19 cellular contexts compared by ENCODE assay signal in genomic region chr1:112517231-112517630, GRCh38. TPM values are rescaled to one million over a fixed set of nuclear protein-coding genes. Genes with fewer than 3 reads are reported as not detected.
DNase-seq lines count a peak whose midpoint lies in the region; ATAC-seq, FAIRE-seq and TF ChIP-seq lines count a peak whose summit lies in the region.
"Had no signal": no experiment of that assay in that cellular context is flagged by ENCODE, and none has a peak within 500 bp of the region (broad histone marks: within the 10 kb centered on the region; RNA-seq: fewer than 3 reads in every experiment).

No MANE protein-coding gene starts in this region.

- H3K36me3 Mint-ChIP-seq in natural killer cell treated with Interleukin-12 subunit alpha and Interleukin-12 subunit beta and Interleukin-15 and Interleukin-18, amount 100 ng/mL, for 72 hours, result no peaks in the 10 kb centered on the region

- H3K27ac Mint-ChIP-seq in natural killer cell treated with Interleukin-12 subunit alpha and Interleukin-12 subunit beta and Interleukin-15 and Interleukin-18, amount 100 ng/mL, for 72 hours, result no peak overlapping the region
- H3K27ac Mint-ChIP-seq: CD4-positive, CD25-positive, alpha-beta regulatory T cell had no signal

- no peak for FAIRE-seq in bronchial epithelial cell (lab: Jason Lieb, UNC)
- FAIRE-seq: GM12878, GM18507, GM19239 had no signal

- TF ChIP-seq CTCF in left ventricle myocardium inferior (IDR thresholded peaks at IDR 0.05; ENCODE audit: borderline replicate concordance) (no peak), bronchial epithelial cell (IDR thresholded peaks at IDR 0.05; ENCODE audit: insufficient read depth, low read length, severe bottlenecking) (no peak), foreskin keratinocyte (conservative IDR thresholded peaks at IDR 0.05) (peak; percentile 23)

- intact Hi-C loops in left ventricle myocardium inferior (cut with micrococcal nuclease) (no loop called here), Right ventricle myocardium superior (cut with DNase I) (no loop called here)

- no peaks in the 10 kb centered on the region for H3K4me1 Mint-ChIP-seq in natural killer cell treated with Interleukin-12 subunit alpha and Interleukin-12 subunit beta and Interleukin-15 and Interleukin-18, amount 100 ng/mL, for 72 hours (ENCODE audit: low read depth in 2 of 2)
- H3K4me1 Mint-ChIP-seq: CD4-positive, CD25-positive, alpha-beta regulatory T cell had no signal

- no peaks in the 10 kb centered on the region for H3K9me3 Mint-ChIP-seq in natural killer cell treated with Interleukin-12 subunit alpha and Interleukin-12 subunit beta and Interleukin-15 and Interleukin-18, amount 100 ng/mL, for 72 hours
- H3K9me3 Mint-ChIP-seq: CD4-positive, CD25-positive, alpha-beta regulatory T cell had no signal

- H3K4me3 ChIP-seq in left ventricle myocardium inferior, result no peak overlapping the region
- no peak overlapping the region for H3K4me3 ChIP-seq in bronchial epithelial cell (ENCODE audit: low read depth, low read length)
- H3K4me3 ChIP-seq: BLaER1 treated with 17β-estradiol and CSF1 and Interleukin-3, amounts not matched to agents 10 nM and 100 nM; GM12878; GM23248 had no signal

- H3K27me3 Mint-ChIP-seq in natural killer cell treated with Interleukin-12 subunit alpha and Interleukin-12 subunit beta and Interleukin-15 and Interleukin-18, amount 100 ng/mL, for 72 hours, result peaks cover 0 to 3% of the 10 kb centered on the region in 2 donors
- H3K27me3 Mint-ChIP-seq: CD4-positive, CD25-positive, alpha-beta regulatory T cell had no signal

- H3K36me3 ChIP-seq in left ventricle myocardium inferior, result peaks cover 5% of the 10 kb centered on the region
- no peaks in the 10 kb centered on the region for H3K36me3 ChIP-seq in bronchial epithelial cell (ENCODE audit: control insufficient read depth, insufficient read depth, low read length)

- no peak for DNase-seq in left ventricle myocardium inferior
- DNase-seq in Right ventricle myocardium superior, result no peak
- DNase-seq in bronchial epithelial cell (ENCODE audit: low read depth), result peak; percentile 91
- peak; percentile 76 to 84 for DNase-seq in foreskin keratinocyte
- no peak for DNase-seq in natural killer cell treated with Interleukin-12 subunit alpha and Interleukin-12 subunit beta and Interleukin-15 and Interleukin-18, amount 100 ng/mL, for 72 hours (ENCODE audit: low spot score)
- DNase-seq: ACHN; Calu3; CD4-positive, CD25-positive, alpha-beta regulatory T cell; DMS 273 treated with DMSO at 0.1 percent for 48 hours; GM23248; H7 had no signal

- ATAC-seq in Right ventricle myocardium superior (ENCODE audit: poor library complexity) (no peak), foreskin keratinocyte (peak; percentile 97), GM21717 (IDR thresholded peaks at IDR 0.05; ENCODE audit: unreplicated experiment) (no peak), GM21786 (IDR thresholded peaks at IDR 0.05; ENCODE audit: unreplicated experiment) (no peak)
- ATAC-seq in natural killer cell treated with Interleukin-12 subunit alpha and Interleukin-12 subunit beta and Interleukin-15 and Interleukin-18, amount 100 ng/mL, for 72 hours, result no peak
- ATAC-seq: GM12878 had no signal

- H3K27me3 ChIP-seq in left ventricle myocardium inferior (ENCODE audit: low read depth), result no peaks in the 10 kb centered on the region
- no peaks in the 10 kb centered on the region for H3K27me3 ChIP-seq in bronchial epithelial cell (ENCODE audit: control insufficient read depth, insufficient read depth, low read length)
- peaks cover 3% of the 10 kb centered on the region for H3K27me3 ChIP-seq in foreskin keratinocyte
- H3K27me3 ChIP-seq: BLaER1 treated with 17β-estradiol and CSF1 and Interleukin-3, amounts not matched to agents 10 nM and 100 nM had no signal

- no peaks in the 10 kb centered on the region for H3K9me3 ChIP-seq in left ventricle myocardium inferior (replicated peaks)
- H3K9me3 ChIP-seq: BLaER1 treated with 17β-estradiol and CSF1 and Interleukin-3, amounts not matched to agents 10 nM and 100 nM had no signal

- H3K4me1 ChIP-seq in left ventricle myocardium inferior, result peaks cover 36% of the 10 kb centered on the region
- peaks cover 2% of the 10 kb centered on the region for H3K4me1 ChIP-seq in foreskin keratinocyte

- H3K4me3 Mint-ChIP-seq in natural killer cell treated with Interleukin-12 subunit alpha and Interleukin-12 subunit beta and Interleukin-15 and Interleukin-18, amount 100 ng/mL, for 72 hours, result no peak overlapping the region
- H3K4me3 Mint-ChIP-seq: CD4-positive, CD25-positive, alpha-beta regulatory T cell had no signal

- H3K27ac ChIP-seq in left ventricle myocardium inferior (replicated peaks) (peak overlapping the region; percentile 77), foreskin keratinocyte (no peak overlapping the region)
- H3K27ac ChIP-seq: BLaER1 treated with 17β-estradiol and CSF1 and Interleukin-3, amounts not matched to agents 10 nM and 100 nM; GM23248; HL-60 had no signal

RNA-seq across cellular contexts. Expression of gene WNT2B, which starts 8.5 kb away (rescaled TPM):
- 1.7 TPM for total RNA-seq in left ventricle myocardium inferior
- total RNA-seq in Right ventricle myocardium superior, result 1.2 TPM
- total RNA-seq in bronchial epithelial cell, result 0.53 and 1.9 TPM in 2 replicates
- 0.61 and 0.74 TPM in 2 replicates for total RNA-seq in foreskin keratinocyte
- 0.19 and 0.21 TPM in 2 replicates for polyA plus RNA-seq in foreskin keratinocyte
- total RNA-seq in natural killer cell treated with Interleukin-12 subunit alpha and Interleukin-12 subunit beta and Interleukin-15 and Interleukin-18, amount 100 ng/mL, for 72 hours, result under 1 TPM; 0.14 to 0.86 TPM
- total RNA-seq: A172 had no signal

Comparison
In these comparisons a context has a peak if more than half of its experiments do, and no peak if none do; other contexts are left out.
1. DNase-seq: peak in bronchial epithelial cell (single experiment) and foreskin keratinocyte (2 of 2); none in left ventricle myocardium inferior (single experiment), Right ventricle myocardium superior (single experiment) and natural killer cell treated with Interleukin-12 subunit alpha and Interleukin-12 subunit beta and Interleukin-15 and Interleukin-18, amount 100 ng/mL, for 72 hours (single experiment).